In genomic region chr2:126886201-126886905, GRCh38 we compare ENCODE assay signal across 1 cellular context.
TF ChIP-seq lines count a peak whose summit lies in the region.

No MANE protein-coding gene starts in this region.

TF ChIP-seq in HEK293, 187 proteins besides CTCF, POLR2A, EP300 and RAD21 (continued from another document and continues in another):
- TF ChIP-seq ZNF518A (tag by site-specific recombination; conservative IDR thresholded peaks at IDR 0.05; ENCODE audit: low read depth) (no peak), ZNF302 (tag by site-specific recombination; IDR thresholded peaks at IDR 0.05; ENCODE audit: low read depth) (no peak), ZNF18 (tag by site-specific recombination; IDR thresholded peaks at IDR 0.05) (no peak), SETDB1 (IDR thresholded peaks at IDR 0.05; ENCODE audit: insufficient read length, low read length) (no peak), ZNF571 (tag by site-specific recombination; IDR thresholded peaks at IDR 0.05) (no peak), ZNF341 (tag by site-specific recombination; IDR thresholded peaks at IDR 0.05; ENCODE audit: low read depth) (no peak), ZNF23 (tag by site-specific recombination; IDR thresholded peaks at IDR 0.05; ENCODE audit: borderline replicate concordance) (no peak), ZNF280D (tag by site-specific recombination; IDR thresholded peaks at IDR 0.05) (no peak), ZNF48 (tag by site-specific recombination; IDR thresholded peaks at IDR 0.05) (no peak), PRDM2 (tag by site-specific recombination; IDR thresholded peaks at IDR 0.05; ENCODE audit: borderline replicate concordance) (no peak), ZNF704 (tag by site-specific recombination; IDR thresholded peaks at IDR 0.05) (no peak), ZNF561 (tag by site-specific recombination; IDR thresholded peaks at IDR 0.05; ENCODE audit: borderline replicate concordance) (no peak), ZNF645 (tag by site-specific recombination; IDR thresholded peaks at IDR 0.05) (no peak), ZXDB (tag by site-specific recombination; IDR thresholded peaks at IDR 0.05) (no peak), ZNF747 (tag by site-specific recombination; IDR thresholded peaks at IDR 0.05) (no peak), ZNF37A (tag by site-specific recombination; IDR thresholded peaks at IDR 0.05) (no peak), ZNF664 (tag by site-specific recombination; IDR thresholded peaks at IDR 0.05) (no peak), ZNF596 (tag by site-specific recombination; IDR thresholded peaks at IDR 0.05) (no peak), ZNF521 (tag by site-specific recombination; IDR thresholded peaks at IDR 0.05) (no peak), ZNF184 (tag by site-specific recombination; IDR thresholded peaks at IDR 0.05) (no peak), ELK4 (IDR thresholded peaks at IDR 0.05; ENCODE audit: borderline replicate concordance, low read depth, low read length) (no peak), ZNF623 (tag by site-specific recombination; IDR thresholded peaks at IDR 0.05) (no peak), ZNF580 (tag by site-specific recombination; IDR thresholded peaks at IDR 0.05) (no peak), ZNF624 (tag by site-specific recombination; IDR thresholded peaks at IDR 0.05) (no peak), ZNF404 (tag by site-specific recombination; IDR thresholded peaks at IDR 0.05) (no peak), ZBTB17 (tag by site-specific recombination; IDR thresholded peaks at IDR 0.05) (peak; percentile 75), ZNF514 (tag by site-specific recombination; IDR thresholded peaks at IDR 0.05) (no peak), ZFP69B (tag by site-specific recombination; IDR thresholded peaks at IDR 0.05) (no peak), ZNF610 (tag by site-specific recombination; IDR thresholded peaks at IDR 0.05; ENCODE audit: borderline replicate concordance) (no peak), ZNF324 (tag by site-specific recombination; IDR thresholded peaks at IDR 0.05) (no peak), REST (tag by site-specific recombination; IDR thresholded peaks at IDR 0.05) (no peak), ZNF138 (tag by site-specific recombination; IDR thresholded peaks at IDR 0.05; ENCODE audit: borderline replicate concordance) (no peak)
